13 cellular contexts compared by ENCODE assay signal in genomic region chr7:130946110-130946509, GRCh38.
DNase-seq lines count a peak whose midpoint lies in the region; ATAC-seq, FAIRE-seq and TF ChIP-seq lines count a peak whose summit lies in the region.
"Had no signal": no experiment of that assay in that cellular context is flagged by ENCODE, and none has a peak within 500 bp of the region (broad histone marks: within the 10 kb centered on the region; RNA-seq: fewer than 3 reads in every experiment).

No MANE protein-coding gene starts in this region.

- TF ChIP-seq POLR2A in GM18505 (IDR thresholded peaks at IDR 0.05; ENCODE audit: borderline replicate concordance, extremely low read depth, insufficient read depth, insufficient read length), result peak; percentile 32
- TF ChIP-seq POLR2A in right lobe of liver (IDR thresholded peaks at IDR 0.05), result no peak
- no peak for TF ChIP-seq POLR2A in ovary (IDR thresholded peaks at IDR 0.05)

- H3K27ac ChIP-seq in A673 (ENCODE audit: low read depth, low read length, poor library complexity, severe bottlenecking) (peak overlapping the region; percentile 94), right lobe of liver (peak overlapping the region in 2 of 3 donors; percentile 97 to 99), kidney (ENCODE audit: low read depth in 2 of 2, low read length in 2 of 2) (no peak overlapping the region), ovary (no peak overlapping the region), right atrium auricular region (no peak overlapping the region)
- H3K27ac ChIP-seq: BLaER1 had no signal

- POLR2A ChIA-PET in A673 (lab: Charles Lee; ENCODE audit: low non-redundant PET), result interaction anchor here (0.6 to 0.8 kb wide), 2 partner anchors 8 to 49 kb away, joined by 3 read pairs; no protein-coding TSS in a partner anchor
- POLR2A ChIA-PET in activated CD8-positive, alpha-beta T cell treated with anti-CD3 and anti-CD28 coated beads, Interleukin-2, amount 10 ng/mL, durations not matched to agents 7 days and 5 days (lab: Charles Lee), result interaction anchor here (0.6 to 7.1 kb wide), 2 partner anchors 11 to 33 kb away, joined by 3 to 95 read pairs; no protein-coding TSS in a partner anchor

- H3K4me3 ChIP-seq in A673 (ENCODE audit: low read depth, low read length, poor library complexity, severe bottlenecking), result no peak overlapping the region
- no peak overlapping the region for H3K4me3 ChIP-seq in right lobe of liver
- no peak overlapping the region for H3K4me3 ChIP-seq in kidney (ENCODE audit: low read length in 2 of 2)
- H3K4me3 ChIP-seq in ovary, result no peak overlapping the region
- H3K4me3 ChIP-seq in right atrium auricular region, result no peak overlapping the region
- H3K4me3 ChIP-seq: BLaER1 had no signal

- H3K36me3 Mint-ChIP-seq in activated CD8-positive, alpha-beta T cell treated with anti-CD3 and anti-CD28 coated beads, Interleukin-2, amount 10 ng/mL, durations not matched to agents 7 days and 5 days (ENCODE audit: low read depth), result peaks cover 65% of the 10 kb centered on the region

- BruUV-seq in A673 (replicated peaks; lab: Mats Ljungman, UMichigan), result no TSS peak

- CTCF ChIA-PET in A673 (lab: Charles Lee), result interaction anchor here (1.1 kb wide), 1 partner anchor 14 kb away, joined by 3 read pairs; no protein-coding TSS in a partner anchor
- CTCF ChIA-PET in activated CD8-positive, alpha-beta T cell treated with anti-CD3 and anti-CD28 coated beads, Interleukin-2, amount 10 ng/mL, durations not matched to agents 7 days and 5 days (lab: Charles Lee), result interaction anchor here (1.0 to 8.5 kb wide), 9 partner anchors 10 to 163 kb away, joined by 3 to 68 read pairs (median 27); no protein-coding TSS in a partner anchor

- H3K27me3 Mint-ChIP-seq in activated CD8-positive, alpha-beta T cell treated with anti-CD3 and anti-CD28 coated beads, Interleukin-2, amount 10 ng/mL, durations not matched to agents 7 days and 5 days (ENCODE audit: low read depth), result no peaks in the 10 kb centered on the region
- H3K27me3 Mint-ChIP-seq: progenitor cell of endocrine pancreas had no signal

- ATAC-seq in GM18505 (IDR thresholded peaks at IDR 0.05; ENCODE audit: unreplicated experiment) (no peak), right lobe of liver (no peak), GM21717 (IDR thresholded peaks at IDR 0.05; ENCODE audit: unreplicated experiment) (no peak)
- no peak for ATAC-seq in activated CD8-positive, alpha-beta T cell treated with anti-CD3 and anti-CD28 coated beads, Interleukin-2, amount 10 ng/mL, durations not matched to agents 7 days and 5 days

- DNase-seq in A673 (ENCODE audit: low spot score) (no peak), right lobe of liver (no peak), kidney (no peak), ovary (no peak), right atrium auricular region (ENCODE audit: low spot score) (no peak)
- no peak for DNase-seq in activated CD8-positive, alpha-beta T cell treated with anti-CD3 and anti-CD28 coated beads, Interleukin-2, amount 10 ng/mL, durations not matched to agents 7 days and 5 days
- DNase-seq: cortex of kidney, MV-4-11, NCI-H2227 treated with DMSO at 0.1 percent for 48 hours had no signal

- H3K4me1 ChIP-seq in A673 (ENCODE audit: insufficient read depth, low read length, poor library complexity, severe bottlenecking), result peaks cover 74% of the 10 kb centered on the region
- peaks cover 0 to 46% (median 13%) of the 10 kb centered on the region in 4 donors for H3K4me1 ChIP-seq in right lobe of liver
- H3K4me1 ChIP-seq in kidney (ENCODE audit: control insufficient read depth in 1 of 2, insufficient read depth in 1 of 2, low read depth in 1 of 2, low read length in 2 of 2), result peaks cover 6 to 12% of the 10 kb centered on the region in 2 donors
- H3K4me1 ChIP-seq in ovary (ENCODE audit: insufficient read depth), result peaks cover 10% of the 10 kb centered on the region
- H3K4me1 ChIP-seq in right atrium auricular region, result peaks cover 0 to 46% of the 10 kb centered on the region in 2 donors

- peak overlapping the region; percentile 56 for H3K27ac Mint-ChIP-seq in activated CD8-positive, alpha-beta T cell treated with anti-CD3 and anti-CD28 coated beads, Interleukin-2, amount 10 ng/mL, durations not matched to agents 7 days and 5 days
- H3K27ac Mint-ChIP-seq: progenitor cell of endocrine pancreas had no signal

- TF ChIP-seq CTCF in A673 (conservative IDR thresholded peaks at IDR 0.05; ENCODE audit: low read depth, low read length) (no peak), right lobe of liver (IDR thresholded peaks at IDR 0.05) (no peak), kidney (IDR thresholded peaks at IDR 0.05; ENCODE audit: borderline replicate concordance, extremely low read depth, insufficient read depth) (no peak), ovary (IDR thresholded peaks at IDR 0.05) (no peak), right atrium auricular region (IDR thresholded peaks at IDR 0.05) (no peak)

- no peak overlapping the region for H3K4me3 Mint-ChIP-seq in activated CD8-positive, alpha-beta T cell treated with anti-CD3 and anti-CD28 coated beads, Interleukin-2, amount 10 ng/mL, durations not matched to agents 7 days and 5 days

- H3K27me3 ChIP-seq in A673 (replicated peaks; ENCODE audit: insufficient read depth, low read depth, low read length, poor library complexity) (no peaks in the 10 kb centered on the region), right lobe of liver (no peaks in the 10 kb centered on the region), ovary (no peaks in the 10 kb centered on the region), right atrium auricular region (no peaks in the 10 kb centered on the region)
- H3K27me3 ChIP-seq: BLaER1 had no signal

- no peak for TF ChIP-seq EP300 in ovary (IDR thresholded peaks at IDR 0.05)

- peaks cover 72% of the 10 kb centered on the region for H3K4me1 Mint-ChIP-seq in activated CD8-positive, alpha-beta T cell treated with anti-CD3 and anti-CD28 coated beads, Interleukin-2, amount 10 ng/mL, durations not matched to agents 7 days and 5 days (ENCODE audit: low read depth)

- intact Hi-C loops in A673 (cut with micrococcal nuclease; ENCODE audit: unreplicated experiment), result no loop called here
- intact Hi-C loops in right lobe of liver (cut with DNase I), result loop anchor here in 1 of 2 donors (10.0 kb wide), 1 partner anchor 49 kb away; no protein-coding TSS in a partner anchor
- intact Hi-C loops in kidney (cut with DNase I), result no loop called here
- intact Hi-C loops in ovary (cut with DNase I), result no loop called here

- peaks cover 64% of the 10 kb centered on the region for H3K36me3 ChIP-seq in A673 (ENCODE audit: insufficient read depth, low read length, poor library complexity, severe bottlenecking)
- no peaks in the 10 kb centered on the region for H3K36me3 ChIP-seq in right lobe of liver
- peaks cover 0 to 3% of the 10 kb centered on the region in 2 donors for H3K36me3 ChIP-seq in kidney (ENCODE audit: control insufficient read depth in 1 of 2, insufficient read depth in 2 of 2, low read length in 2 of 2)
- no peaks in the 10 kb centered on the region for H3K36me3 ChIP-seq in ovary
- peaks cover 21% of the 10 kb centered on the region for H3K36me3 ChIP-seq in right atrium auricular region

- H3K9ac ChIP-seq in kidney (ENCODE audit: low read length in 2 of 2), result no peak overlapping the region
- H3K9ac ChIP-seq: BLaER1 had no signal

- H3K9me3 ChIP-seq in A673 (ENCODE audit: low read depth, low read length, poor library complexity, severe bottlenecking), result no peaks in the 10 kb centered on the region
- H3K9me3 ChIP-seq in right lobe of liver, result no peaks in the 10 kb centered on the region
- no peaks in the 10 kb centered on the region for H3K9me3 ChIP-seq in kidney (ENCODE audit: control insufficient read depth in 1 of 2, low read length in 2 of 2)
- H3K9me3 ChIP-seq in ovary, result no peaks in the 10 kb centered on the region
- H3K9me3 ChIP-seq in right atrium auricular region, result no peaks in the 10 kb centered on the region
- H3K9me3 ChIP-seq: BLaER1 had no signal

- FAIRE-seq in kidney (lab: Jason Lieb, UNC), result no peak

- H3K9me3 Mint-ChIP-seq in activated CD8-positive, alpha-beta T cell treated with anti-CD3 and anti-CD28 coated beads, Interleukin-2, amount 10 ng/mL, durations not matched to agents 7 days and 5 days (ENCODE audit: insufficient read depth), result no peaks in the 10 kb centered on the region

- 14% methylated on average over 1 of the region's 1 CpG for WGBS in right lobe of liver (ENCODE audit: insufficient coverage, low coverage, low lambda C conversion rate, missing lambda C conversion rate)
- WGBS in ovary, 3 donors, result 65 to 84% (median 76%) methylated on average over 1 of the region's 1 CpG

Comparison
In these comparisons a context has a peak if more than half of its experiments do, and no peak if none do; other contexts are left out.
1. H3K27ac ChIP-seq: peak in A673 (single experiment) and right lobe of liver (2 of 3); none in kidney (0 of 2), ovary (0 of 2) and right atrium auricular region (0 of 2).